In genomic region chr17:57861000-57861736, GRCh38 we compare ENCODE assay signal across 8 cellular contexts. TPM values are rescaled to one million over a fixed set of nuclear protein-coding genes. Genes with fewer than 3 reads are reported as not detected.
A peak's percentile ranks its signal among the peaks of the same experiment; 100 is the strongest.
DNase-seq lines count a peak whose midpoint lies in the region; ATAC-seq, FAIRE-seq and TF ChIP-seq lines count a peak whose summit lies in the region.

No MANE protein-coding gene starts in this region.

- H3K36me3 Mint-ChIP-seq in stimulated activated memory B cell treated with anti-CD40 and anti-IgM and Interleukin-4, amounts not matched to agents 10 μg/mL and 1 μg/mL and 100 μg/mL, for 72 hours: no peaks in the 10 kb centered on the region

- no peaks in the 10 kb centered on the region for H3K9me3 ChIP-seq in kidney (ENCODE audit: control insufficient read depth in 1 of 2, low read length in 2 of 2)

- H3K4me3 Mint-ChIP-seq in stimulated activated memory B cell treated with anti-CD40 and anti-IgM and Interleukin-4, amounts not matched to agents 10 μg/mL and 1 μg/mL and 100 μg/mL, for 72 hours: peak overlapping the region; percentile 78

- H3K9me3 Mint-ChIP-seq in stimulated activated memory B cell treated with anti-CD40 and anti-IgM and Interleukin-4, amounts not matched to agents 10 μg/mL and 1 μg/mL and 100 μg/mL, for 72 hours: no peaks in the 10 kb centered on the region

- intact Hi-C loops in kidney (cut with DNase I): no loop called here

- FAIRE-seq in kidney (lab: Jason Lieb, UNC): no peak

- H3K36me3 ChIP-seq in kidney (ENCODE audit: control insufficient read depth in 1 of 2, insufficient read depth in 2 of 2, low read length in 2 of 2): peaks cover 0 to 2% of the 10 kb centered on the region in 2 donors

- peak overlapping the region; percentile 76 to 83 for H3K27ac ChIP-seq in kidney (ENCODE audit: low read depth in 2 of 2, low read length in 2 of 2)

- peak overlapping the region; percentile 7 for H3K27ac Mint-ChIP-seq in stimulated activated memory B cell treated with anti-CD40 and anti-IgM and Interleukin-4, amounts not matched to agents 10 μg/mL and 1 μg/mL and 100 μg/mL, for 72 hours

- peak; percentile 76 for ATAC-seq in stimulated activated memory B cell treated with anti-CD40 and anti-IgM and Interleukin-4, amounts not matched to agents 10 μg/mL and 1 μg/mL and 100 μg/mL, for 72 hours
- ATAC-seq in GM18861 (IDR thresholded peaks at IDR 0.05; ENCODE audit: unreplicated experiment): no peak

- peaks cover 37% of the 10 kb centered on the region for H3K27me3 Mint-ChIP-seq in stimulated activated memory B cell treated with anti-CD40 and anti-IgM and Interleukin-4, amounts not matched to agents 10 μg/mL and 1 μg/mL and 100 μg/mL, for 72 hours

- DNase-seq in AML-193 (lab: John Stamatoyannopoulos, UW) (peak; percentile 97), H4 (ENCODE audit: low spot score) (peak; percentile 83), SKM-1 treated with dmso at 0.1 percent for 144 hours (lab: John Stamatoyannopoulos, UW; ENCODE audit: unreplicated experiment) (peak; percentile 98), cardiac fibroblast (ENCODE audit: low read depth in 2 of 2) (peak in 1 of 2 donors; percentile 27), kidney (peak; percentile 88), COLO829 (ENCODE audit: low spot score) (no peak)

- H3K4me3 ChIP-seq in cardiac fibroblast (replicated peaks in 1 of 2; ENCODE audit: low read depth in 2 of 2, low read length in 2 of 2) (peak overlapping the region; percentile 22 to 41), kidney (ENCODE audit: low read length in 2 of 2) (peak overlapping the region; percentile 55 to 61)

- TF ChIP-seq CTCF in cardiac fibroblast (IDR thresholded peaks at IDR 0.05; ENCODE audit: low read depth, low read length): no peak
- TF ChIP-seq CTCF in kidney (IDR thresholded peaks at IDR 0.05; ENCODE audit: borderline replicate concordance, extremely low read depth, insufficient read depth): no peak

- H3K4me1 ChIP-seq in kidney (ENCODE audit: control insufficient read depth in 1 of 2, insufficient read depth in 1 of 2, low read depth in 1 of 2, low read length in 2 of 2): peaks cover 11 to 22% of the 10 kb centered on the region in 2 donors

- H3K9ac ChIP-seq in kidney (ENCODE audit: low read length in 2 of 2): peak overlapping the region in 1 of 2 donors; percentile 35

- peaks cover 11% of the 10 kb centered on the region for H3K4me1 Mint-ChIP-seq in stimulated activated memory B cell treated with anti-CD40 and anti-IgM and Interleukin-4, amounts not matched to agents 10 μg/mL and 1 μg/mL and 100 μg/mL, for 72 hours

RNA-seq across cellular contexts. Expression of gene MRPS23, which starts 11.3 kb away (rescaled TPM):
- total RNA-seq in H4 (2014; rRNA removed; shearing (Covaris generic)): 36.2 and 87.6 TPM in 2 replicates
- 40.2 TPM for total RNA-seq in kidney
- polyA plus RNA-seq in kidney (ENCODE audit: insufficient read depth, low read depth, low replicate concordance): 75.3 TPM
